8 cellular contexts compared by ENCODE assay signal in the genomic region with DNA sequence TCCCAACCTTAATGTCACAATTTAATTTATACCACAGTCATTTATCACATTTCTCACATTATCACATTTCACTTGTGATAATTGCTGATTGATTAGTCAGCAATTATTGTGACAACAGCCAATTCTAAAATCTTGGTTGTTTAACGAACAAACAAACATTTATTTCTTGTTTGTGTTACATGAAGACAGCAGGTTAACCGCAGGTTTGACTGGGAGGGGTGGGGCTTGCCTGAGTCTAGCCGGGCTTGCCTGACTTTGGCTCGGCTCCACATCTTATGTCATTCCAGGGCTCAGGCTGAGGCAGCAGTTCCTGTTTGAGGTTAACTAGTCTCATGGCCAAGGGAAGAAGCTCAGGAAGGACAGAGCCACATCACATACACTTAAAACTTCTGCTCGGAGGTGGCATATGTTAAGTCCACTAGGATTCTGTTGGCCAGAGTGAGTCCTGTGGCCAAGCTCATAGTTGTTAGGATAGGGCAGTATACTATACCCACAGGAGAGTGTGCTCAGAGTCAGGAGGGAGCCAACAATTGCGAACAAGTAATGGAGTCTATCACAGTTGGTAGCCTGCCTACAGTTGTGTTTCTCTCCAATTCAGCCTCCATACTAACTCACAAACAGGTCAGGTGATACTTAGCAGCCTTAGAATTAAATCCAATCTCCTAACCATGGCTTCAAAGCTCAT.
DNase-seq lines count a peak whose midpoint lies in the region; ATAC-seq, FAIRE-seq and TF ChIP-seq lines count a peak whose summit lies in the region.

No MANE protein-coding gene starts in this region.

- no peak for ATAC-seq in HG03439 (IDR thresholded peaks at IDR 0.05; ENCODE audit: unreplicated experiment)
- no peak for ATAC-seq in GM18511 (IDR thresholded peaks at IDR 0.05; ENCODE audit: unreplicated experiment)

- H3K4me1 ChIP-seq in kidney (ENCODE audit: control insufficient read depth in 1 of 2, insufficient read depth in 1 of 2, low read depth in 1 of 2, low read length in 2 of 2), result peaks cover 0 to 6% of the 10 kb centered on the region in 2 donors

- H3K4me3 ChIP-seq in astrocyte of the spinal cord (ENCODE audit: low read depth, low read length) (no peak overlapping the region), kidney (ENCODE audit: low read length in 2 of 2) (no peak overlapping the region)

- intact Hi-C loops in kidney (cut with DNase I), result no loop called here

- FAIRE-seq in kidney (lab: Jason Lieb, UNC), result peak; percentile 11
- peak; percentile 82 for FAIRE-seq in urothelium cell line (lab: Jason Lieb, UNC)

- no peak overlapping the region for H3K9ac ChIP-seq in kidney (ENCODE audit: low read length in 2 of 2)

- in situ Hi-C loops in astrocyte of the spinal cord (cut with HindIII; ENCODE audit: low sequenced_read_pairs), result no loop called here

- TF ChIP-seq CTCF in astrocyte of the spinal cord (IDR thresholded peaks at IDR 0.05; ENCODE audit: low read depth, low read length) (no peak), kidney (IDR thresholded peaks at IDR 0.05; ENCODE audit: borderline replicate concordance, extremely low read depth, insufficient read depth) (no peak)

- H3K36me3 ChIP-seq in kidney (ENCODE audit: control insufficient read depth in 1 of 2, insufficient read depth in 2 of 2, low read length in 2 of 2), result no peaks in the 10 kb centered on the region

- H3K9me3 ChIP-seq in kidney (ENCODE audit: control insufficient read depth in 1 of 2, low read length in 2 of 2), result no peaks in the 10 kb centered on the region

- DNase-seq in activated naive CD4-positive, alpha-beta T cell treated with Interleukin-2 at 50 U/mL for 16 hours, result peak; percentile 7
- no peak for DNase-seq in activated naive CD4-positive, alpha-beta T cell (lab: John Stamatoyannopoulos, UW)
- DNase-seq in NCI-H2107 (lab: John Stamatoyannopoulos, UW), result peak; percentile 38
- DNase-seq in astrocyte of the spinal cord (ENCODE audit: low read depth, low spot score), result peak; percentile 77
- peak; percentile 81 for DNase-seq in kidney
- peak; percentile 88 for DNase-seq in urothelium cell line (ENCODE audit: low spot score)

- no peak overlapping the region for H3K27ac ChIP-seq in kidney (ENCODE audit: low read depth in 2 of 2, low read length in 2 of 2)

Comparison
In these comparisons a context has a peak if more than half of its experiments do, and no peak if none do; other contexts are left out.
1. DNase-seq: peak in activated naive CD4-positive, alpha-beta T cell treated with Interleukin-2 at 50 U/mL for 16 hours (single experiment), NCI-H2107 (single experiment), astrocyte of the spinal cord (single experiment), kidney (single experiment) and urothelium cell line (single experiment); none in activated naive CD4-positive, alpha-beta T cell (0 of 4).